In the genomic region with DNA sequence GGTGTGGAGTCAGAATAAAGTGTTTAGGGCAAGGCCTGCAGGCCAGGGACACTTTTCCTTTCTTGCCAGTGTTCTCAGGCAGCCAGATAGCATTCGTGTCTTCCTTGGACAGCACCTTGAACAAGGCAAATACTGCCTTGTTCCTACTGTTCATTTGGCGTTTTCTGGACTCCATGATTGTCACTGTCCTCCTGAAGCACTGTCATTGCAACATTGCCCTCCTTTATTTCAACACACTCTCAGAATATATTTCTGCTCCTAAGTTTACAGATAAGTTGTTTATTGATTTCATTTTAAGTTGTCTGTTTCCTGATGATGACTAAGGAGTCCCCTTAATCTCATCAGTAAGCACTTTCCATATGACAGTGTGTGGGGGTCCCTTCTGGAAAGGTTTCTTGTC, we compare ENCODE assay signal across 20 cellular contexts.
"Had no signal": no experiment of that assay in that cellular context is flagged by ENCODE, and none has a peak within 500 bp of the region (broad histone marks: within the 10 kb centered on the region; RNA-seq: fewer than 3 reads in every experiment).

No MANE protein-coding gene starts in this region.

- H3K9me3 Mint-ChIP-seq: immature natural killer cell, naive B cell, nephron, type B pancreatic cell had no signal

- H3K27me3 Mint-ChIP-seq: naive B cell, type B pancreatic cell had no signal

- H3K27ac ChIP-seq: dorsolateral prefrontal cortex, gastroesophageal sphincter, parathyroid adenoma, prostate gland, skin epidermis had no signal

- H3K79me2 ChIP-seq: parathyroid adenoma had no signal

- ATAC-seq: gastroesophageal sphincter, left ventricle myocardium superior, sciatic nerve had no signal

- H3K4me3 ChIP-seq: dorsolateral prefrontal cortex, gastroesophageal sphincter, lung, prostate gland, skin epidermis had no signal

- DNase-seq: cortex of kidney; dorsolateral prefrontal cortex; effector CD8-positive, alpha-beta T cell; glutamatergic neuron; immature natural killer cell; left ventricle myocardium superior; mesenchymal stem cell; naive B cell; stimulated activated CD4-positive, alpha-beta T cell treated with anti-CD3 and anti-CD28 coated beads, Interleukin-12 subunit alpha, Interleukin-12 subunit beta, amount 100 ng/mL, for 4 hours; stimulated activated naive CD4-positive, alpha-beta T cell treated with Interleukin-2 at 50 U/mL for 16 hours had no signal

- H3K9ac ChIP-seq: parathyroid adenoma had no signal

- FAIRE-seq: keratinocyte, urothelium cell line had no signal

- H2AFZ ChIP-seq: parathyroid adenoma had no signal

- H3K27me3 ChIP-seq: dorsolateral prefrontal cortex, gastroesophageal sphincter had no signal

- H3K4me3 Mint-ChIP-seq: immature natural killer cell, naive B cell, nephron, type B pancreatic cell had no signal

- H3K27ac Mint-ChIP-seq: immature natural killer cell, naive B cell, type B pancreatic cell had no signal

- H3K9me3 ChIP-seq: gastroesophageal sphincter, prostate gland had no signal

- H3K4me1 ChIP-seq: prostate gland had no signal
